Comparison of ENCODE assay signal across 15 cellular contexts in genomic region chr5:123992641-123993040, GRCh38.
"Had no signal": no experiment of that assay in that cellular context is flagged by ENCODE, and none has a peak within 500 bp of the region (broad histone marks: within the 10 kb centered on the region; RNA-seq: fewer than 3 reads in every experiment).

No MANE protein-coding gene starts in this region.

- H3K4me1 Mint-ChIP-seq: naive B cell; stimulated activated naive B cell treated with anti-CD40 and anti-IgM and Interleukin-4, amounts not matched to agents 10 μg/mL and 1 μg/mL and 100 μg/mL, for 72 hours had no signal

- H3K27ac Mint-ChIP-seq: activated T-cell treated with anti-CD3 and anti-CD28 coated beads, Interleukin-2, amount 50 U/mL, for 24 hours; naive B cell; stimulated activated naive B cell treated with anti-CD40 and anti-IgM and Interleukin-4, amounts not matched to agents 10 μg/mL and 1 μg/mL and 100 μg/mL, for 72 hours had no signal

- H3K36me3 Mint-ChIP-seq: stimulated activated naive B cell treated with anti-CD40 and anti-IgM and Interleukin-4, amounts not matched to agents 10 μg/mL and 1 μg/mL and 100 μg/mL, for 72 hours had no signal

- ATAC-seq: pancreas; stimulated activated naive B cell treated with anti-CD40 and anti-IgM and Interleukin-4, amounts not matched to agents 10 μg/mL and 1 μg/mL and 100 μg/mL, for 72 hours had no signal

- H3K27me3 Mint-ChIP-seq: activated T-cell treated with anti-CD3 and anti-CD28 coated beads, Interleukin-2, amount 50 U/mL, for 24 hours; stimulated activated naive B cell treated with anti-CD40 and anti-IgM and Interleukin-4, amounts not matched to agents 10 μg/mL and 1 μg/mL and 100 μg/mL, for 72 hours had no signal

- DNase-seq: activated CD4-positive, alpha-beta T cell treated with anti-CD3 and anti-CD28 coated beads for 1 hour; activated CD4-positive, alpha-beta T cell treated with anti-CD3 and anti-CD28 coated beads, Interleukin-2, amount 50 U/mL, for 48 hours; activated effector memory CD4-positive, alpha-beta T cell treated with Interleukin-2 at 50 U/mL for 16 hours; activated naive CD4-positive, alpha-beta T cell treated with anti-CD3 and anti-CD28 coated beads, Interleukin-2, amount 50 U/mL, for 16 hours; activated T-cell treated with anti-CD3 and anti-CD28 coated beads, Interleukin-2, amount 50 U/mL, for 24 hours; caudate nucleus; colonic mucosa; glutamatergic neuron; naive B cell; pancreas; stimulated activated CD4-positive, alpha-beta T cell treated with anti-CD3 and anti-CD28 coated beads, Interleukin-2, amount 100 ng/mL, for 48 hours; stimulated activated naive B cell treated with anti-CD40 and anti-IgM and Interleukin-4, amounts not matched to agents 10 μg/mL and 1 μg/mL and 100 μg/mL, for 72 hours; T-helper 9 cell; tibial artery; uterus had no signal

- H3K9me3 Mint-ChIP-seq: stimulated activated naive B cell treated with anti-CD40 and anti-IgM and Interleukin-4, amounts not matched to agents 10 μg/mL and 1 μg/mL and 100 μg/mL, for 72 hours had no signal

- H3K4me3 Mint-ChIP-seq: activated T-cell treated with anti-CD3 and anti-CD28 coated beads, Interleukin-2, amount 50 U/mL, for 24 hours; naive B cell; stimulated activated naive B cell treated with anti-CD40 and anti-IgM and Interleukin-4, amounts not matched to agents 10 μg/mL and 1 μg/mL and 100 μg/mL, for 72 hours had no signal
